In genomic region chr7:90593205-90593604, GRCh38 we compare ENCODE assay signal across 22 cellular contexts.
"Had no signal": no experiment of that assay in that cellular context is flagged by ENCODE, and none has a peak within 500 bp of the region (broad histone marks: within the 10 kb centered on the region; RNA-seq: fewer than 3 reads in every experiment).

No MANE protein-coding gene starts in this region.

- ATAC-seq: activated CD8-positive, alpha-beta memory T cell treated with anti-CD3 and anti-CD28 coated beads, Interleukin-2, amount 10 ng/mL, durations not matched to agents 7 days and 5 days; activated CD8-positive, alpha-beta T cell treated with anti-CD3 and anti-CD28 coated beads for 36 hours; lower lobe of right lung; mucosa of descending colon; right lobe of liver; stimulated activated memory B cell treated with anti-CD40 and anti-IgM and Interleukin-4, amounts not matched to agents 10 μg/mL and 1 μg/mL and 100 μg/mL, for 72 hours had no signal

- DNase-seq: activated CD4-positive, alpha-beta T cell treated with anti-CD3 and anti-CD28 coated beads, Interleukin-2, amount 10 ng/mL, durations not matched to agents 7 days and 5 days; activated CD4-positive, CD25-positive, alpha-beta regulatory T cell treated with anti-CD3 and anti-CD28 coated beads, Interleukin-2, amount 50 U/mL, for 72 hours; activated CD8-positive, alpha-beta memory T cell treated with anti-CD3 and anti-CD28 coated beads, Interleukin-2, amount 10 ng/mL, durations not matched to agents 7 days and 5 days; activated CD8-positive, alpha-beta T cell treated with anti-CD3 and anti-CD28 coated beads for 36 hours; activated effector memory CD4-positive, alpha-beta T cell treated with anti-CD3 and anti-CD28 coated beads, Interleukin-2, amount 50 U/mL, for 16 hours; activated naive CD4-positive, alpha-beta T cell treated with anti-CD3 and anti-CD28 coated beads, Interleukin-2, amount 10 ng/mL, durations not matched to agents 7 days and 5 days; activated T-cell treated with anti-CD3 and anti-CD28 coated beads for 4 hours; amygdala; effector CD4-positive, alpha-beta T cell; kidney; lower lobe of right lung; mesendoderm; mucosa of descending colon; nephron progenitor cell; nucleus accumbens; right lobe of liver; small intestine; stimulated activated CD4-positive, alpha-beta T cell treated with anti-CD3 and anti-CD28 coated beads, Interleukin-2, amount 100 ng/mL, for 24 hours; stomach had no signal

- FAIRE-seq: kidney had no signal

- H3K4me3 ChIP-seq: lower lobe of right lung, mucosa of descending colon, right lobe of liver, stomach, suprapubic skin, tibial nerve had no signal
